Comparison of ENCODE assay signal across 21 cellular contexts in genomic region chr3:30457081-30457480, GRCh38.
DNase-seq lines count a peak whose midpoint lies in the region; ATAC-seq and TF ChIP-seq lines count a peak whose summit lies in the region.
"Had no signal": no experiment of that assay in that cellular context is flagged by ENCODE, and none has a peak within 500 bp of the region (broad histone marks: within the 10 kb centered on the region; RNA-seq: fewer than 3 reads in every experiment).

No MANE protein-coding gene starts in this region.

- DNase-seq in LHCN-M2 (ENCODE audit: low read depth) (peak; percentile 64), coronary artery (ENCODE audit: low spot score) (no peak), myocyte (ENCODE audit: low read depth) (peak; percentile 48), uterus (no peak), Kasumi-1 (lab: John Stamatoyannopoulos, UW) (no peak), SHP77 (lab: John Stamatoyannopoulos, UW) (no peak)
- DNase-seq: CD4-positive, CD25-positive, alpha-beta regulatory T cell; GOT3; Karpas-422; MV-4-11; NCI-H1105; NCI-H1436 treated with DMSO at 0.1 percent for 48 hours; NCI-H187 treated with DMSO at 0.1 percent for 48 hours; NCI-H2107; NCI-H524 treated with DMSO at 0.1 percent for 48 hours; NCI-H774; SK-N-SH had no signal

- TF ChIP-seq POLR2A in uterus (IDR thresholded peaks at IDR 0.05) = no peak

- TF ChIP-seq CTCF in coronary artery (IDR thresholded peaks at IDR 0.05) (no peak), uterus (IDR thresholded peaks at IDR 0.05) (no peak)

- H3K4me1 ChIP-seq in uterus = peaks cover 0 to 6% of the 10 kb centered on the region in 2 donors
- H3K4me1 ChIP-seq: BLaER1, HAP-1 had no signal

- no peaks in the 10 kb centered on the region for H3K27me3 ChIP-seq in uterus
- H3K27me3 ChIP-seq: BLaER1 had no signal

- H3K27ac ChIP-seq in coronary artery = peak overlapping the region; percentile 7 to 57
- H3K27ac ChIP-seq in uterus = peak overlapping the region; percentile 22 to 74
- H3K27ac ChIP-seq: BLaER1 had no signal

- intact Hi-C loops in uterus (cut with DNase I; ENCODE audit: low total_unique reads) = no loop called here

- no peak overlapping the region for H3K4me3 ChIP-seq in coronary artery
- no peak overlapping the region for H3K4me3 ChIP-seq in uterus
- H3K4me3 ChIP-seq: BLaER1, HAP-1 had no signal

- no peaks in the 10 kb centered on the region for H3K36me3 ChIP-seq in uterus
- H3K36me3 ChIP-seq: BLaER1, HAP-1 had no signal

- ATAC-seq in HG02852 (IDR thresholded peaks at IDR 0.05; ENCODE audit: unreplicated experiment) = no peak
- ATAC-seq: HepG2 had no signal

- no peaks in the 10 kb centered on the region for H3K9me3 ChIP-seq in uterus
- H3K9me3 ChIP-seq: HAP-1 had no signal

Comparison
In these comparisons a context has a peak if more than half of its experiments do, and no peak if none do; other contexts are left out.
1. DNase-seq: peak in LHCN-M2 (single experiment) and myocyte (single experiment); none in coronary artery (single experiment), uterus (0 of 2), Kasumi-1 (0 of 2) and SHP77 (0 of 2).